8 cellular contexts compared by ENCODE assay signal in genomic region chr6:29737707-29738630, GRCh38. TPM values are rescaled to one million over a fixed set of nuclear protein-coding genes. Genes with fewer than 3 reads are reported as not detected.
A peak's percentile ranks its signal among the peaks of the same experiment; 100 is the strongest.
DNase-seq lines count a peak whose midpoint lies in the region; ATAC-seq, FAIRE-seq and TF ChIP-seq lines count a peak whose summit lies in the region.

No MANE protein-coding gene starts in this region.

- POLR2A ChIA-PET in HepG2 (lab: Yijun Ruan, JAX) = no interaction called here

- intact Hi-C loops in HepG2 (cut with micrococcal nuclease; ENCODE audit: unreplicated experiment) = loop anchor here (1.0 kb wide), 1 partner anchor 15 kb away; no protein-coding TSS in a partner anchor

- TF ChIP-seq CTCF in 22Rv1 (IDR thresholded peaks at IDR 0.05) (peak; percentile 84), GM12874 (IDR thresholded peaks at IDR 0.05; ENCODE audit: insufficient read depth, low read depth, low read length) (peak; percentile 86), HepG2 (CRISPR knock-in tag; IDR thresholded peaks at IDR 0.05) (peak; percentile 96)

- H3K9me3 ChIP-seq in HepG2 (ENCODE audit: low read length) = no peaks in the 10 kb centered on the region

- TF ChIP-seq EP300 in HepG2 (IDR thresholded peaks at IDR 0.05; ENCODE audit: low read depth in 2 of 2, low read length in 2 of 2) = no peak
- no peak for TF ChIP-seq EP300 in HepG2 (CRISPR knock-in tag; IDR thresholded peaks at IDR 0.05; ENCODE audit: borderline replicate concordance)

- TF ChIP-seq RAD21 in HepG2 (CRISPR knock-in tag; IDR thresholded peaks at IDR 0.05) = peak; percentile 88

- CTCF ChIA-PET in HepG2 (lab: Yijun Ruan, JAX; ENCODE audit: low intra/inter-chr PET ratio, low total read pairs) = interaction anchor here (1.0 to 4.5 kb wide), 5 partner anchors 11 to 394 kb away, joined by 3 to 67 read pairs (median 6); no protein-coding TSS in a partner anchor

- DNase-seq in NCI-H146 treated with DMSO at 0.1 percent for 48 hours (lab: John Stamatoyannopoulos, UW; ENCODE audit: unreplicated experiment) (peak; percentile 53), cerebellar cortex (ENCODE audit: low spot score) (peak; percentile 60), HepG2 (ENCODE audit: low spot score) (peak; percentile 75)
- DNase-seq in activated CD4-positive, alpha-beta T cell treated with anti-CD3 and anti-CD28 coated beads for 24 hours (ENCODE audit: low read depth in 2 of 2) = peak; percentile 39 to 63
- peak; percentile 20 to 64 (median 51) for DNase-seq in stimulated activated CD4-positive, alpha-beta T cell treated with anti-CD3 and anti-CD28 coated beads, TNF-alpha, amount 100 ng/mL, for 48 hours (ENCODE audit: low read depth in 3 of 3)

- H3K4me1 ChIP-seq in HepG2 (ENCODE audit: insufficient read depth, low read length) = peaks cover 14% of the 10 kb centered on the region

- ATAC-seq in HepG2 (peak; percentile 96), GM18505 (IDR thresholded peaks at IDR 0.05; ENCODE audit: unreplicated experiment) (no peak)

- FAIRE-seq in HepG2 (lab: Jason Lieb, UNC) = peak; percentile 75

- H2AFZ ChIP-seq in HepG2 (ENCODE audit: low read length) = no peak overlapping the region

- BruUV-seq in HepG2 (replicated peaks; lab: Mats Ljungman, UMichigan) = no TSS peak

- no peak overlapping the region for H3K9ac ChIP-seq in HepG2 (ENCODE audit: insufficient read depth, low read depth, low read length)

- no peaks in the 10 kb centered on the region for H3K36me3 ChIP-seq in HepG2 (replicated peaks in 1 of 2; ENCODE audit: control insufficient read depth in 1 of 2, insufficient read depth in 2 of 2, low read length in 2 of 2)

- H4K20me1 ChIP-seq in HepG2 (ENCODE audit: insufficient read depth, low read length) = no peaks in the 10 kb centered on the region

- H3K79me2 ChIP-seq in HepG2 (ENCODE audit: insufficient read depth, low read length) = no peaks in the 10 kb centered on the region

- in situ Hi-C loops in HepG2 (cut with HindIII; ENCODE audit: extremely low pct_ligation_motif_present, low pct_unique_long_range_greater_than_20kb) = loop anchor here (5.0 kb wide), 1 partner anchor 99 kb away; no protein-coding TSS in a partner anchor

- 60% methylated on average over 7 of the region's 9 CpGs for WGBS in HepG2 (ENCODE audit: low lambda C conversion rate)

- H3K27me3 ChIP-seq in HepG2 (ENCODE audit: control insufficient read depth in 1 of 2, insufficient read depth in 2 of 2, low read length in 2 of 2) = no peaks in the 10 kb centered on the region

- no peak overlapping the region for H3K27ac ChIP-seq in 22Rv1
- no peak overlapping the region for H3K27ac ChIP-seq in HepG2 (ENCODE audit: extremely low read length, insufficient read depth, low read length)

- H3K4me3 ChIP-seq in HepG2 (replicated peaks in 1 of 3; ENCODE audit: insufficient read depth in 1 of 3, low read depth in 2 of 3, low read length in 3 of 3) = no peak overlapping the region

- TF ChIP-seq POLR2A in HepG2 (IDR thresholded peaks at IDR 0.05; ENCODE audit: insufficient read depth in 1 of 2, low read depth in 2 of 2, low read length in 2 of 2) (no peak), GM18505 (IDR thresholded peaks at IDR 0.05; ENCODE audit: borderline replicate concordance, extremely low read depth, insufficient read depth, insufficient read length) (no peak)

- H3K4me2 ChIP-seq in HepG2 (ENCODE audit: low read depth, low read length) = no peak overlapping the region

TF ChIP-seq in HepG2, 621 proteins besides CTCF, POLR2A, EP300 and RAD21 (continues in another document):
- TF ChIP-seq RBAK (CRISPR knock-in tag; IDR thresholded peaks at IDR 0.05) = no peak
- 0 out of 2 replicates have a peak, but pooled peaks have one; percentile 46 for TF ChIP-seq IKZF5 (CRISPR knock-in tag; IDR thresholded peaks at IDR 0.05)
- 0 out of 4 replicates have a peak, but pooled peaks of 1 of the 2 experiments have one; percentile 35 for TF ChIP-seq KLF16 (CRISPR knock-in tag; IDR thresholded peaks at IDR 0.05)
- TF ChIP-seq ZNF205 (CRISPR knock-in tag; IDR thresholded peaks at IDR 0.05) = peak; percentile 65; the same call in 1 of the 2 replicates
- peak in 1 of 2 experiments; percentile 73; a peak in 2 of 4 replicates for TF ChIP-seq HMGXB4 (CRISPR knock-in tag; IDR thresholded peaks at IDR 0.05; ENCODE audit: borderline replicate concordance in 1 of 2, low read depth in 1 of 2)
- TF ChIP-seq KDM2A (CRISPR knock-in tag; IDR thresholded peaks at IDR 0.05; ENCODE audit: borderline replicate concordance, low read depth) = peak; percentile 55
- TF ChIP-seq TEAD3 (CRISPR knock-in tag; optimal IDR thresholded peaks at IDR 0.05; ENCODE audit: borderline replicate concordance) = peak; percentile 37
- TF ChIP-seq CBX2 (IDR thresholded peaks at IDR 0.05; ENCODE audit: low read depth, low read length) = no peak
- no peak for TF ChIP-seq CBX2 (CRISPR knock-in tag; IDR thresholded peaks at IDR 0.05; ENCODE audit: low read depth)
- TF ChIP-seq FOSL2 (CRISPR knock-in tag; IDR thresholded peaks at IDR 0.05) = peak; percentile 36; the same call in 1 of the 2 replicates

RNA-seq across cellular contexts. Expression of gene HLA-F, which starts 14.7 kb away (rescaled TPM):
- total RNA-seq in HepG2 (2016; rRNA removed; fragmentation: Illumina TruSeq; extraction: Trizol) = 3.5 and 6.0 TPM in 2 replicates
- 0.71 and 1.1 TPM in 2 replicates for total RNA-seq in HepG2 (2016; cell fraction: cytosol; rRNA removed; fragmentation: Illumina TruSeq; extraction: Trizol; ENCODE audit: low read depth)
- total RNA-seq in HepG2 (2016; cell fraction: insoluble cytoplasmic fraction; rRNA removed; fragmentation: Illumina TruSeq; extraction: Trizol) = 3.2 and 6.7 TPM in 2 replicates
- 1.2 and 2.9 TPM in 2 replicates for total RNA-seq in HepG2 (2016; cell fraction: membrane; rRNA removed; fragmentation: Illumina TruSeq; extraction: Trizol)
- 6.6 and 6.7 TPM in 2 replicates for total RNA-seq in HepG2 (2016; cell fraction: nucleus; rRNA removed; fragmentation: Illumina TruSeq; extraction: Trizol)
- 6.1 and 9.3 TPM in 2 replicates for polyA plus RNA-seq in HepG2 (2011; rRNA removed)
- polyA plus RNA-seq in HepG2 (2011; cell fraction: cytosol; rRNA removed) = 4.3 and 5.2 TPM in 2 replicates
- 19.2 and 30.0 TPM in 2 replicates for polyA plus RNA-seq in HepG2 (2011; cell fraction: nucleus; rRNA removed)
- polyA plus RNA-seq in HepG2 (2012) = 5.4 and 8.4 TPM in 2 replicates
- polyA plus RNA-seq in HepG2 (2016; cell fraction: cytosol; fragmentation: Illumina TruSeq; extraction: Trizol; ENCODE audit: low read depth) = 0.76 and 0.84 TPM in 2 replicates
- polyA plus RNA-seq in HepG2 (2016; cell fraction: insoluble cytoplasmic fraction; fragmentation: Illumina TruSeq; extraction: Trizol; ENCODE audit: low read depth) = 2.5 and 2.7 TPM in 2 replicates
- 0.65 and 1.1 TPM in 2 replicates for polyA plus RNA-seq in HepG2 (2016; cell fraction: membrane; fragmentation: Illumina TruSeq; extraction: Trizol; ENCODE audit: low read depth)
- 11.8 and 13.2 TPM in 2 replicates for polyA plus RNA-seq in HepG2 (2016; cell fraction: nucleus; fragmentation: Illumina TruSeq; extraction: Trizol; ENCODE audit: insufficient read depth, low read depth)
- polyA minus RNA-seq in HepG2 (2011; rRNA and poly(A)+ RNA removed; ENCODE audit: low replicate concordance) = 0.33 and 3.7 TPM in 2 replicates
- polyA minus RNA-seq in HepG2 (2011; cell fraction: cytosol; rRNA and poly(A)+ RNA removed) = 1.1 and 2.0 TPM in 2 replicates
- 5.7 and 9.8 TPM in 2 replicates for polyA minus RNA-seq in HepG2 (2011; cell fraction: nucleus; rRNA and poly(A)+ RNA removed)

RNA-seq across cellular contexts. Expression of gene ZFP57, which starts 57.0 kb away (rescaled TPM):
- not detected in 2 replicates for total RNA-seq in HepG2 (2016; rRNA removed; fragmentation: Illumina TruSeq; extraction: Trizol)
- not detected in 2 replicates for total RNA-seq in HepG2 (2016; cell fraction: cytosol; rRNA removed; fragmentation: Illumina TruSeq; extraction: Trizol; ENCODE audit: low read depth)
- not detected in 2 replicates for total RNA-seq in HepG2 (2016; cell fraction: insoluble cytoplasmic fraction; rRNA removed; fragmentation: Illumina TruSeq; extraction: Trizol)
- not detected in 2 replicates for total RNA-seq in HepG2 (2016; cell fraction: membrane; rRNA removed; fragmentation: Illumina TruSeq; extraction: Trizol)
- not detected in 2 replicates for total RNA-seq in HepG2 (2016; cell fraction: nucleus; rRNA removed; fragmentation: Illumina TruSeq; extraction: Trizol)
- polyA plus RNA-seq in HepG2 (2011; rRNA removed) = not detected in 2 replicates
- polyA plus RNA-seq in HepG2 (2011; cell fraction: cytosol; rRNA removed) = not detected in 2 replicates
- polyA plus RNA-seq in HepG2 (2011; cell fraction: nucleus; rRNA removed) = not detected in 2 replicates
- not detected in 2 replicates for polyA plus RNA-seq in HepG2 (2012)
- polyA plus RNA-seq in HepG2 (2016; cell fraction: cytosol; fragmentation: Illumina TruSeq; extraction: Trizol; ENCODE audit: low read depth) = not detected in 2 replicates
- polyA plus RNA-seq in HepG2 (2016; cell fraction: insoluble cytoplasmic fraction; fragmentation: Illumina TruSeq; extraction: Trizol; ENCODE audit: low read depth) = not detected in 2 replicates
- polyA plus RNA-seq in HepG2 (2016; cell fraction: membrane; fragmentation: Illumina TruSeq; extraction: Trizol; ENCODE audit: low read depth) = not detected in 2 replicates
- polyA plus RNA-seq in HepG2 (2016; cell fraction: nucleus; fragmentation: Illumina TruSeq; extraction: Trizol; ENCODE audit: insufficient read depth, low read depth) = not detected in 2 replicates
- polyA minus RNA-seq in HepG2 (2011; rRNA and poly(A)+ RNA removed; ENCODE audit: low replicate concordance) = not detected in 2 replicates
- polyA minus RNA-seq in HepG2 (2011; cell fraction: cytosol; rRNA and poly(A)+ RNA removed) = not detected in 2 replicates
- polyA minus RNA-seq in HepG2 (2011; cell fraction: nucleus; rRNA and poly(A)+ RNA removed) = not detected in 2 replicates
